10 cellular contexts compared by ENCODE assay signal in the genomic region with DNA sequence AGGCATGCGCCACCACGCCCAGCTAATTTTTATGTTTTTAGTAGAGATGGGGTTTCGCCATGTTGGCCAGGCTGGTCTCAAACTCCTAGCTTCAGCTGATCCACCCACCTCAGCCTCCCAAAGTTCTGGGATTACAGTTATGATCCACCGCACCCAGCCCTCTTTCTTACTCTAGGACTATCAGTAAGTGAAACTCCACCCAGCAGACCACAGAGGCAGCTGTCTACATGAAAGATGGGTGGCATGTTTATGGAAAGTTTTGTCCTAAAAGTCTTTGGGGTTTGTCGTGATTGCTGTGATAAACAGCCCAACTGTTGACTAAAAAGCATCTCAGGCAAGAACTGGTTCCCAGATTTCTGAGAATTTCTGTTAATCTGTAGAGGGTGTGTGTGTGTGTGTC. TPM values are rescaled to one million over a fixed set of nuclear protein-coding genes. Genes with fewer than 3 reads are reported as not detected.
A peak's percentile ranks its signal among the peaks of the same experiment; 100 is the strongest.
DNase-seq lines count a peak whose midpoint lies in the region; ATAC-seq and TF ChIP-seq lines count a peak whose summit lies in the region.
"Had no signal": no experiment of that assay in that cellular context is flagged by ENCODE, and none has a peak within 500 bp of the region (broad histone marks: within the 10 kb centered on the region; RNA-seq: fewer than 3 reads in every experiment).

No MANE protein-coding gene starts in this region.

- no peaks in the 10 kb centered on the region for H3K27me3 Mint-ChIP-seq in activated naive CD4-positive, alpha-beta T cell treated with anti-CD3 and anti-CD28 coated beads for 36 hours (ENCODE audit: low read depth)
- no peaks in the 10 kb centered on the region for H3K27me3 Mint-ChIP-seq in activated CD8-positive, alpha-beta T cell treated with anti-CD3 and anti-CD28 coated beads, Interleukin-2, amount 10 ng/mL, durations not matched to agents 7 days and 5 days (ENCODE audit: low read depth)

- H3K4me3 Mint-ChIP-seq in activated naive CD4-positive, alpha-beta T cell treated with anti-CD3 and anti-CD28 coated beads for 36 hours: peak overlapping the region; percentile 46
- H3K4me3 Mint-ChIP-seq in activated CD8-positive, alpha-beta T cell treated with anti-CD3 and anti-CD28 coated beads, Interleukin-2, amount 10 ng/mL, durations not matched to agents 7 days and 5 days: peak overlapping the region; percentile 39

- no peak for TF ChIP-seq CTCF in lower lobe of right lung (IDR thresholded peaks at IDR 0.05)

- H3K4me3 ChIP-seq in lower lobe of right lung: no peak overlapping the region

- H3K27ac ChIP-seq in lower lobe of right lung (peak overlapping the region; percentile 50), temporal lobe (ENCODE audit: low read depth, low read length) (peak overlapping the region; percentile 27)

- peaks cover 35% of the 10 kb centered on the region for H3K36me3 Mint-ChIP-seq in activated naive CD4-positive, alpha-beta T cell treated with anti-CD3 and anti-CD28 coated beads for 36 hours (ENCODE audit: low read depth)
- peaks cover 71% of the 10 kb centered on the region for H3K36me3 Mint-ChIP-seq in activated CD8-positive, alpha-beta T cell treated with anti-CD3 and anti-CD28 coated beads, Interleukin-2, amount 10 ng/mL, durations not matched to agents 7 days and 5 days (ENCODE audit: low read depth)

- peak; percentile 57 for DNase-seq in activated naive CD4-positive, alpha-beta T cell treated with anti-CD3 and anti-CD28 coated beads for 36 hours
- DNase-seq in activated naive CD4-positive, alpha-beta T cell (lab: John Stamatoyannopoulos, UW): no peak
- DNase-seq in activated CD8-positive, alpha-beta T cell treated with anti-CD3 and anti-CD28 coated beads, Interleukin-2, amount 10 ng/mL, durations not matched to agents 7 days and 5 days: peak; percentile 32
- DNase-seq in lower lobe of right lung (no peak), inferior parietal cortex (ENCODE audit: extremely low spot score) (no peak), DMS53 treated with DMSO at 0.1 percent for 48 hours (lab: John Stamatoyannopoulos, UW; ENCODE audit: unreplicated experiment) (no peak), DMS153 treated with DMSO at 0.1 percent for 48 hours (lab: John Stamatoyannopoulos, UW; ENCODE audit: unreplicated experiment) (no peak)
- DNase-seq: NCI-H446 treated with DMSO at 0.1 percent for 48 hours had no signal

- H3K9me3 ChIP-seq in lower lobe of right lung: no peaks in the 10 kb centered on the region

- H3K4me1 Mint-ChIP-seq in activated naive CD4-positive, alpha-beta T cell treated with anti-CD3 and anti-CD28 coated beads for 36 hours (ENCODE audit: low read depth): peaks cover 76% of the 10 kb centered on the region
- H3K4me1 Mint-ChIP-seq in activated CD8-positive, alpha-beta T cell treated with anti-CD3 and anti-CD28 coated beads, Interleukin-2, amount 10 ng/mL, durations not matched to agents 7 days and 5 days (ENCODE audit: low read depth): peaks cover 78% of the 10 kb centered on the region

- H3K27ac Mint-ChIP-seq in activated naive CD4-positive, alpha-beta T cell treated with anti-CD3 and anti-CD28 coated beads for 36 hours: peak overlapping the region; percentile 81
- peak overlapping the region; percentile 83 for H3K27ac Mint-ChIP-seq in activated CD8-positive, alpha-beta T cell treated with anti-CD3 and anti-CD28 coated beads, Interleukin-2, amount 10 ng/mL, durations not matched to agents 7 days and 5 days

- POLR2A ChIA-PET in activated CD8-positive, alpha-beta T cell treated with anti-CD3 and anti-CD28 coated beads, Interleukin-2, amount 10 ng/mL, durations not matched to agents 7 days and 5 days (lab: Charles Lee): interaction anchor here (1.1 to 2.3 kb wide), 3 partner anchors 10 to 43 kb away, joined by 3 to 9 read pairs (median 6); partner anchors contain the start of genes ARL6IP5 and TMF1

- ATAC-seq in activated CD8-positive, alpha-beta T cell treated with anti-CD3 and anti-CD28 coated beads, Interleukin-2, amount 10 ng/mL, durations not matched to agents 7 days and 5 days: peak; percentile 14
- no peak for ATAC-seq in lower lobe of right lung

- peaks cover 2% of the 10 kb centered on the region for H3K36me3 ChIP-seq in lower lobe of right lung

- CTCF ChIA-PET in activated naive CD4-positive, alpha-beta T cell treated with anti-CD3 and anti-CD28 coated beads for 36 hours (lab: Charles Lee): interaction anchor here (1.1 kb wide), 1 partner anchor 10 kb away, joined by 3 read pairs; no protein-coding TSS in a partner anchor
- CTCF ChIA-PET in activated CD8-positive, alpha-beta T cell treated with anti-CD3 and anti-CD28 coated beads, Interleukin-2, amount 10 ng/mL, durations not matched to agents 7 days and 5 days (lab: Charles Lee): interaction anchor here (0.5 to 1.1 kb wide), 3 partner anchors 9 to 13 kb away, joined by 3 read pairs; no protein-coding TSS in a partner anchor

- H3K27me3 ChIP-seq in lower lobe of right lung (ENCODE audit: low read depth): no peaks in the 10 kb centered on the region

- intact Hi-C loops in activated naive CD4-positive, alpha-beta T cell treated with anti-CD3 and anti-CD28 coated beads for 36 hours (cut with micrococcal nuclease): loop anchor here (2.0 kb wide), 1 partner anchor 15 kb away; the partner anchor contains the start of gene UBA3
- intact Hi-C loops in lower lobe of right lung (cut with DNase I): no loop called here

- H3K9me3 Mint-ChIP-seq in activated naive CD4-positive, alpha-beta T cell treated with anti-CD3 and anti-CD28 coated beads for 36 hours: no peaks in the 10 kb centered on the region
- H3K9me3 Mint-ChIP-seq in activated CD8-positive, alpha-beta T cell treated with anti-CD3 and anti-CD28 coated beads, Interleukin-2, amount 10 ng/mL, durations not matched to agents 7 days and 5 days (ENCODE audit: insufficient read depth): no peaks in the 10 kb centered on the region

- H3K4me1 ChIP-seq in lower lobe of right lung: peaks cover 91% of the 10 kb centered on the region

RNA-seq across cellular contexts. Expression of gene ARL6IP5, which starts 10.9 kb away (rescaled TPM):
- total RNA-seq in activated naive CD4-positive, alpha-beta T cell treated with anti-CD3 and anti-CD28 coated beads for 36 hours: 10 to 100 TPM; 66.4 to 71.5 TPM
- total RNA-seq in activated CD8-positive, alpha-beta T cell treated with anti-CD3 and anti-CD28 coated beads, Interleukin-2, amount 10 ng/mL, durations not matched to agents 7 days and 5 days: 100 to 1,000 TPM; 148 to 153 TPM
- total RNA-seq in lower lobe of right lung: 138 TPM
- 47.2 TPM for total RNA-seq in temporal lobe

RNA-seq across cellular contexts. Expression of gene UBA3, which starts 15.5 kb away (rescaled TPM):
- total RNA-seq in activated naive CD4-positive, alpha-beta T cell treated with anti-CD3 and anti-CD28 coated beads for 36 hours: 10 to 100 TPM; 65.7 to 66.0 TPM
- total RNA-seq in activated CD8-positive, alpha-beta T cell treated with anti-CD3 and anti-CD28 coated beads, Interleukin-2, amount 10 ng/mL, durations not matched to agents 7 days and 5 days: 100 to 1,000 TPM in 1 of 2 experiments, 10 to 100 TPM in 1; 95.5 to 101 TPM
- total RNA-seq in lower lobe of right lung (48.3 TPM), temporal lobe (76.2 TPM)

RNA-seq across cellular contexts. Expression of gene LMOD3, which starts 26.8 kb away (rescaled TPM):
- total RNA-seq in activated naive CD4-positive, alpha-beta T cell treated with anti-CD3 and anti-CD28 coated beads for 36 hours: not detected
- not detected for total RNA-seq in activated CD8-positive, alpha-beta T cell treated with anti-CD3 and anti-CD28 coated beads, Interleukin-2, amount 10 ng/mL, durations not matched to agents 7 days and 5 days
- 0.12 TPM for total RNA-seq in lower lobe of right lung
- under 0.01 TPM for total RNA-seq in temporal lobe
- total RNA-seq: T-helper 2 cell treated with Interferon-gamma antibody and Interleukin-4, amounts not matched to agents 100 ng/mL and 5 ng/mL, for 36 hours had no signal

RNA-seq across cellular contexts. Expression of gene TMF1, which starts 43.5 kb away (rescaled TPM):
- 10 to 100 TPM; 23.3 to 25.2 TPM for total RNA-seq in activated naive CD4-positive, alpha-beta T cell treated with anti-CD3 and anti-CD28 coated beads for 36 hours
- total RNA-seq in activated CD8-positive, alpha-beta T cell treated with anti-CD3 and anti-CD28 coated beads, Interleukin-2, amount 10 ng/mL, durations not matched to agents 7 days and 5 days: 10 to 100 TPM; 47.5 to 49.3 TPM
- total RNA-seq in lower lobe of right lung (40.0 TPM), temporal lobe (30.0 TPM)

Comparison
In these comparisons a context has a peak if more than half of its experiments do, and no peak if none do; other contexts are left out.
1. DNase-seq: peak in activated naive CD4-positive, alpha-beta T cell treated with anti-CD3 and anti-CD28 coated beads for 36 hours (single experiment) and activated CD8-positive, alpha-beta T cell treated with anti-CD3 and anti-CD28 coated beads, Interleukin-2, amount 10 ng/mL, durations not matched to agents 7 days and 5 days (single experiment); none in activated naive CD4-positive, alpha-beta T cell (0 of 4), lower lobe of right lung (single experiment), inferior parietal cortex (single experiment), DMS53 treated with DMSO at 0.1 percent for 48 hours (single experiment) and DMS153 treated with DMSO at 0.1 percent for 48 hours (single experiment).